Comparison of ENCODE assay signal across 15 cellular contexts in the genomic region with DNA sequence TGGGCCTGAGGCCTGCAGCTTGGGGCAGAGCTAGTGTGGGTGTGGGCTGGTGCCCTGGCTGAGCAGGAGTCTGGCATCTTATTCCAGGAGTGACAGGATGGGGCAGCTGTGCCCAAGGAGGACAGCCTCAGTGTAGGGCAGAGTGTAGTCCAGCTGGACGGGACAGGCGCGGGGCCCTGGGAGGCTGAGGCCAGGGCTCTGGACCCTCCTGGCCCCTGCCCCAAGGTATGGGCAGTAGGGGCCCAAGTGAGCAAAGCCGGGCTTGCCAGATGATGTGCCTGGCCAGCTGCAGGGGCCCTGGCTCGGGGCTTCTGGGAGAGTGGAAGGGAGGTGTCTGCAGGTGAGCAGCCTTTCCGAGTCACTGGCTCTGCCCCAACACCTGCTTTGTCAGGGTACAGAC.
DNase-seq lines count a peak whose midpoint lies in the region; ATAC-seq, FAIRE-seq and TF ChIP-seq lines count a peak whose summit lies in the region.
"Had no signal": no experiment of that assay in that cellular context is flagged by ENCODE, and none has a peak within 500 bp of the region (broad histone marks: within the 10 kb centered on the region; RNA-seq: fewer than 3 reads in every experiment).

No MANE protein-coding gene starts in this region.

- H3K23me2 ChIP-seq in H1 (ENCODE audit: low read depth, low read length) = no peaks in the 10 kb centered on the region; the same call in 1 of the 2 replicates

- peaks cover 0 to 2% of the 10 kb centered on the region in 2 experiments; a peak in 1 of 4 replicates for H3K79me2 ChIP-seq in H1 (ENCODE audit: control insufficient read depth in 1 of 2, insufficient read depth in 2 of 2, low read length in 2 of 2)

- no peak overlapping the region for H4K91ac ChIP-seq in H1 (replicated peaks; ENCODE audit: insufficient read length, low read length)

- peak overlapping the region in 8 of 11 experiments; percentile 4 to 92 (median 74); a peak in 14 of 22 replicates for H3K27ac ChIP-seq in BLaER1 treated with 17β-estradiol and CSF1 and Interleukin-3, amounts not matched to agents 10 nM and 100 nM
- H3K27ac ChIP-seq in KOPT-K1 (ENCODE audit: low read depth, low read length, poor library complexity, severe bottlenecking) = peak overlapping the region; percentile 62
- H3K27ac ChIP-seq in H1 (ENCODE audit: low read depth, low read length) = no peak overlapping the region

- no peak overlapping the region for H2BK5ac ChIP-seq in H1 (ENCODE audit: low read depth, low read length)

- H3K56ac ChIP-seq in H1 (replicated peaks; ENCODE audit: insufficient read length, low read depth, low read length) = no peak overlapping the region

- no peak for TF ChIP-seq CTCF in H1 (IDR thresholded peaks at IDR 0.05; ENCODE audit: control extremely low read depth in 1 of 3, insufficient read depth in 1 of 3, low read depth in 1 of 3, low read length in 3 of 3)

- no peak overlapping the region for H3K4ac ChIP-seq in H1 (replicated peaks; ENCODE audit: insufficient read length, low read depth, low read length)

- peaks cover 0 to 67% (median 5%) of the 10 kb centered on the region in 11 experiments; a peak in 7 of 22 replicates for H4K20me1 ChIP-seq in BLaER1 treated with 17β-estradiol and CSF1 and Interleukin-3, amounts not matched to agents 10 nM and 100 nM
- H4K20me1 ChIP-seq in H1 (replicated peaks in 1 of 2; ENCODE audit: control insufficient read depth in 1 of 2, insufficient read depth in 2 of 2, low read length in 2 of 2) = peaks cover 0 to 9% of the 10 kb centered on the region in 2 experiments

- H3K18ac ChIP-seq in H1 (ENCODE audit: extremely low read depth, low read length) = no peak overlapping the region

- CTCF ChIA-PET in H1 (lab: Charles Lee; ENCODE audit: partially characterized antibody) = interaction anchor here (0.7 to 1.4 kb wide), 3 partner anchors 18 to 409 kb away, joined by 3 to 4 read pairs (median 3); no protein-coding TSS in a partner anchor

- no peak overlapping the region; a peak in 1 of 20 replicates for H3K4me3 ChIP-seq in BLaER1 treated with 17β-estradiol and CSF1 and Interleukin-3, amounts not matched to agents 10 nM and 100 nM
- H3K4me3 ChIP-seq in H1 (ENCODE audit: extremely low read depth in 1 of 4, insufficient read depth in 2 of 4, low read depth in 3 of 4, low read length in 4 of 4) = no peak overlapping the region
- H3K4me3 ChIP-seq: GM12878, GM23338 had no signal

- H3K9ac ChIP-seq in BLaER1 treated with 17β-estradiol and CSF1 and Interleukin-3, amounts not matched to agents 10 nM and 100 nM = peak overlapping the region in 5 of 11 experiments; percentile 24 to 83 (median 73); a peak in 9 of 22 replicates
- H3K9ac ChIP-seq in H1 (replicated peaks in 1 of 4; ENCODE audit: extremely low read depth in 1 of 4, low read depth in 3 of 4, low read length in 3 of 4) = no peak overlapping the region

- no peaks in the 10 kb centered on the region; the same call in none of the 2 replicates for H3K79me1 ChIP-seq in H1 (ENCODE audit: low read depth, low read length)

- 95% methylated on average over 6 of the region's 6 CpGs; no CpG with 5 or more reads in 1 of the 2 experiments for WGBS in H1 (ENCODE audit: extremely low coverage in 1 of 2, insufficient coverage in 1 of 2, insufficient read length in 1 of 2, insufficient replicate concordance in 2 of 2, low coverage in 1 of 2, low lambda C conversion rate in 2 of 2, missing lambda C conversion rate in 1 of 2), 2 experiments

- no peaks in the 10 kb centered on the region for H3K36me3 ChIP-seq in BLaER1 treated with 17β-estradiol and CSF1 and Interleukin-3, amounts not matched to agents 10 nM and 100 nM
- H3K36me3 ChIP-seq in KOPT-K1 (ENCODE audit: insufficient read depth, low read length) (no peaks in the 10 kb centered on the region), H1 (ENCODE audit: control insufficient read depth in 2 of 4, insufficient read depth in 4 of 4, low read length in 3 of 4) (no peaks in the 10 kb centered on the region)

- peak overlapping the region; percentile 59 to 98 (median 87) for H3K4me2 ChIP-seq in BLaER1 treated with 17β-estradiol and CSF1 and Interleukin-3, amounts not matched to agents 10 nM and 100 nM
- no peak overlapping the region for H3K4me2 ChIP-seq in H1 (ENCODE audit: insufficient read depth in 1 of 2, low read depth in 2 of 2, low read length in 2 of 2)
- H3K4me2 ChIP-seq: GM23338 had no signal

- H3K4me1 Mint-ChIP-seq in stimulated activated effector memory CD8-positive, alpha-beta T cell treated with anti-CD3 and anti-CD28 coated beads, Interleukin-12 subunit alpha, Interleukin-12 subunit beta, amount 100 ng/mL, for 72 hours = no peaks in the 10 kb centered on the region

- no peak for TF ChIP-seq EP300 in H1 (IDR thresholded peaks at IDR 0.05; ENCODE audit: borderline replicate concordance in 1 of 2, low read depth in 2 of 2, low read length in 2 of 2)

- H2BK15ac ChIP-seq in H1 (ENCODE audit: low read length) = no peak overlapping the region

- H2BK12ac ChIP-seq in H1 (ENCODE audit: low read depth, low read length) = no peak overlapping the region

- H4K5ac ChIP-seq in H1 (ENCODE audit: insufficient read length, low read depth, low read length) = no peak overlapping the region

- TF ChIP-seq RAD21 in H1 (IDR thresholded peaks at IDR 0.05 in 1 of 2, conservative IDR thresholded peaks at IDR 0.05 in 1 of 2; ENCODE audit: low read depth in 2 of 2, low read length in 2 of 2) = no peak

- TF ChIP-seq POLR2A in H1 (IDR thresholded peaks at IDR 0.05; ENCODE audit: control extremely low read depth in 1 of 2, low read depth in 2 of 2, low read length in 2 of 2) = no peak

- H3K27me3 ChIP-seq in BLaER1 treated with 17β-estradiol and CSF1 and Interleukin-3, amounts not matched to agents 10 nM and 100 nM = no peaks in the 10 kb centered on the region; a peak in 1 of 22 replicates
- no peaks in the 10 kb centered on the region for H3K27me3 ChIP-seq in H1 (replicated peaks in 1 of 4; ENCODE audit: control insufficient read depth in 3 of 4, extremely low read depth in 1 of 4, insufficient read depth in 3 of 4, low read length in 3 of 4)

- no peak overlapping the region for H2BK120ac ChIP-seq in H1 (replicated peaks; ENCODE audit: low read depth, low read length)

- H3K36me3 Mint-ChIP-seq in stimulated activated effector memory CD8-positive, alpha-beta T cell treated with anti-CD3 and anti-CD28 coated beads, Interleukin-12 subunit alpha, Interleukin-12 subunit beta, amount 100 ng/mL, for 72 hours = no peaks in the 10 kb centered on the region

- H2AFZ ChIP-seq in H1 (ENCODE audit: low read length) = no peak overlapping the region
- H2AFZ ChIP-seq: GM23338 had no signal

- H3K27ac Mint-ChIP-seq in stimulated activated effector memory CD8-positive, alpha-beta T cell treated with anti-CD3 and anti-CD28 coated beads, Interleukin-12 subunit alpha, Interleukin-12 subunit beta, amount 100 ng/mL, for 72 hours = no peak overlapping the region
- H3K27ac Mint-ChIP-seq: CD4-positive, alpha-beta T cell had no signal

- H3K14ac ChIP-seq in H1 (ENCODE audit: insufficient read length) = no peak overlapping the region

- no peaks in the 10 kb centered on the region for H3K9me3 ChIP-seq in BLaER1 treated with 17β-estradiol and CSF1 and Interleukin-3, amounts not matched to agents 10 nM and 100 nM (replicated peaks in 1 of 11)
- H3K9me3 ChIP-seq in KOPT-K1 (ENCODE audit: insufficient read depth, low read length, poor library complexity, severe bottlenecking) (no peaks in the 10 kb centered on the region), H1 (ENCODE audit: insufficient read depth in 2 of 2, low read depth in 1 of 2, low read length in 1 of 2) (no peaks in the 10 kb centered on the region)

- POLR2A ChIA-PET in H1 (lab: Charles Lee; ENCODE audit: partially characterized antibody) = no interaction called here

- H4K8ac ChIP-seq in H1 (ENCODE audit: extremely low read depth, insufficient read depth, low read length) = peak overlapping the region; percentile 68

- no peak for DNase-seq in H1 (ENCODE audit: low read depth in 1 of 2, low spot score in 2 of 2)
- DNase-seq in stimulated activated effector memory CD8-positive, alpha-beta T cell treated with anti-CD3 and anti-CD28 coated beads, Interleukin-12 subunit alpha, Interleukin-12 subunit beta, amount 100 ng/mL, for 72 hours (ENCODE audit: low spot score in 2 of 2) = no peak
- DNase-seq in activated gamma-delta T cell treated with Interleukin-2 at 50 U/mL for 16 hours = no peak
- no peak for DNase-seq in A172 (ENCODE audit: low spot score)
- DNase-seq: C1 segment of cervical spinal cord; CD4-positive, alpha-beta T cell; DMS79; H9 had no signal

- ATAC-seq in stimulated activated effector memory CD8-positive, alpha-beta T cell treated with anti-CD3 and anti-CD28 coated beads, Interleukin-12 subunit alpha, Interleukin-12 subunit beta, amount 100 ng/mL, for 72 hours = peak; percentile 15
- ATAC-seq: GM12878, GM23338, HepG2 had no signal

- no peak overlapping the region for H3K23ac ChIP-seq in H1 (ENCODE audit: insufficient read length)

- no peak for FAIRE-seq in H1 (lab: Jason Lieb, UNC)
- FAIRE-seq: GM12878, GM18507, HepG2, HTR-8/SVneo had no signal

- H2AK5ac ChIP-seq in H1 (ENCODE audit: low read depth, low read length) = no peak overlapping the region

- H3K9me3 Mint-ChIP-seq in stimulated activated effector memory CD8-positive, alpha-beta T cell treated with anti-CD3 and anti-CD28 coated beads, Interleukin-12 subunit alpha, Interleukin-12 subunit beta, amount 100 ng/mL, for 72 hours = no peaks in the 10 kb centered on the region
- H3K9me3 Mint-ChIP-seq: CD4-positive, alpha-beta T cell; GM23338; H9 had no signal

- H3K4me1 ChIP-seq in BLaER1 treated with 17β-estradiol and CSF1 and Interleukin-3, amounts not matched to agents 10 nM and 100 nM = peaks cover 39 to 100% (median 98%) of the 10 kb centered on the region in 10 experiments
- no peaks in the 10 kb centered on the region; a peak in 2 of 7 replicates for H3K4me1 ChIP-seq in H1 (replicated peaks in 1 of 4; ENCODE audit: control insufficient read depth in 3 of 4, insufficient read depth in 4 of 4, low read length in 3 of 4)

- no peak overlapping the region for H3K4me3 Mint-ChIP-seq in stimulated activated effector memory CD8-positive, alpha-beta T cell treated with anti-CD3 and anti-CD28 coated beads, Interleukin-12 subunit alpha, Interleukin-12 subunit beta, amount 100 ng/mL, for 72 hours
- H3K4me3 Mint-ChIP-seq: CD4-positive, alpha-beta T cell; GM23338; H9 had no signal

- H2BK20ac ChIP-seq in H1 (ENCODE audit: low read length) = no peak overlapping the region

TF ChIP-seq in H1, 55 proteins besides CTCF, POLR2A, EP300 and RAD21 (continues in another document):
- no peak for TF ChIP-seq CTBP2 (IDR thresholded peaks at IDR 0.05; ENCODE audit: borderline replicate concordance, insufficient read depth, insufficient read length, low read length)
- TF ChIP-seq HDAC2 (IDR thresholded peaks at IDR 0.05; ENCODE audit: borderline replicate concordance in 1 of 2, low read depth in 2 of 2, low read length in 2 of 2) = no peak
- TF ChIP-seq YY1 (IDR thresholded peaks at IDR 0.05; ENCODE audit: low read depth, low read length) = no peak
- no peak for TF ChIP-seq RFX5 (IDR thresholded peaks at IDR 0.05; ENCODE audit: borderline replicate concordance, low read depth, low read length)
- no peak for TF ChIP-seq CREB1 (IDR thresholded peaks at IDR 0.05)
- TF ChIP-seq CEBPB (IDR thresholded peaks at IDR 0.05; ENCODE audit: low read depth, low read length) = no peak
- no peak for TF ChIP-seq EZH2 (IDR thresholded peaks at IDR 0.05; ENCODE audit: low read depth, low read length, severe bottlenecking)

Comparison
In these comparisons a context has a peak if more than half of its experiments do, and no peak if none do; other contexts are left out.
1. H3K4me2 ChIP-seq: peak in BLaER1 treated with 17β-estradiol and CSF1 and Interleukin-3, amounts not matched to agents 10 nM and 100 nM (11 of 11); none in H1 (0 of 2).